9 cellular contexts compared by ENCODE assay signal in the genomic region with DNA sequence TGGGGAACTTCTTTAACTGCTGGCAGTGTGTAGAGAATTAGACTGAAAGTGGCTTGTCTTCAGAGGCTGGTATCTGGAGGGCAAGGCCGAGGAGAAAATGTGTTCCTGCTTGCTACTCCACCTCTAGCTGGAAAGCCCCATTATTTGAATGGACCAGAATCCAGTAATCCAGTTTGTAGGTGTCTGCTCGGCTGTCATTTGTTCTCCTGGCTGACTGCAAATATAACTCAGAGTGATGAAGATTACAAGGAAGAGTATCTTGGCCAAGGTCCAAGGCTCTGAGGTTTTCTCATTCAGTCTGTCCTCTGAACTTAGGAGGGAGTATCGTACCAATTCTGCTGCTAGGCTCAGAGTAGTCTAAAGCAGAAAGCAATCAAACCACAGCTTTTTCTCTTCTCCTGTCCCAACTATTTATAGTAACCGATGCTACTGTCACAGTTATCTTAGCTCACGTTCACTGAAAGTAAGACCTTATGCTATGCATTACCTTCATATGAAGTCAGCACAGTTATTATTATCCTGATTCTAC.
DNase-seq lines count a peak whose midpoint lies in the region; ATAC-seq, FAIRE-seq and TF ChIP-seq lines count a peak whose summit lies in the region.
"Had no signal": no experiment of that assay in that cellular context is flagged by ENCODE, and none has a peak within 500 bp of the region (broad histone marks: within the 10 kb centered on the region; RNA-seq: fewer than 3 reads in every experiment).

No MANE protein-coding gene starts in this region.

- WGBS in HepG2 (ENCODE audit: low lambda C conversion rate), result 53% methylated on average over 4 of the region's 5 CpGs
- WGBS in endodermal cell (ENCODE audit: insufficient coverage in 1 of 2, insufficient read length in 1 of 2), 2 experiments, result 94 to 96% methylated on average over 4 to 5 of the region's 5 CpGs

- no peak overlapping the region for H3K27ac ChIP-seq in CD4-positive, alpha-beta memory T cell (ENCODE audit: low read depth, low read length)
- no peak overlapping the region for H3K27ac ChIP-seq in HepG2 (ENCODE audit: extremely low read length, insufficient read depth, low read length)
- no peak overlapping the region for H3K27ac ChIP-seq in endodermal cell (ENCODE audit: low read depth, low read length)

- no peak for TF ChIP-seq RAD21 in HepG2 (CRISPR knock-in tag; IDR thresholded peaks at IDR 0.05)

- H3K4me2 ChIP-seq in HepG2 (ENCODE audit: low read depth, low read length), result no peak overlapping the region

- no peaks in the 10 kb centered on the region for H3K9me3 ChIP-seq in CD4-positive, alpha-beta memory T cell (ENCODE audit: control insufficient read depth in 1 of 2, low read length in 2 of 2)
- H3K9me3 ChIP-seq in HepG2 (ENCODE audit: low read length) (no peaks in the 10 kb centered on the region), endodermal cell (ENCODE audit: control insufficient read depth, low read length) (peaks cover 13% of the 10 kb centered on the region)

- CTCF ChIA-PET in CD4-positive, alpha-beta memory T cell (lab: Charles Lee; ENCODE audit: partially characterized antibody), result interaction anchor here (0.8 kb wide), 1 partner anchor 25 kb away, joined by 3 read pairs; no protein-coding TSS in a partner anchor
- CTCF ChIA-PET in HepG2 (lab: Yijun Ruan, JAX; ENCODE audit: low intra/inter-chr PET ratio, low total read pairs), result no interaction called here

- no peak overlapping the region for H3K4me3 Mint-ChIP-seq in CD4-positive, alpha-beta memory T cell
- H3K4me3 Mint-ChIP-seq in endodermal cell, result no peak overlapping the region

- intact Hi-C loops in CD4-positive, alpha-beta memory T cell (cut with micrococcal nuclease), result no loop called here
- intact Hi-C loops in HepG2 (cut with micrococcal nuclease; ENCODE audit: unreplicated experiment), result no loop called here

- TF ChIP-seq CTCF in HepG2 (CRISPR knock-in tag; IDR thresholded peaks at IDR 0.05) (no peak), endodermal cell (conservative IDR thresholded peaks at IDR 0.05) (no peak)

- H3K36me3 ChIP-seq in CD4-positive, alpha-beta memory T cell (ENCODE audit: insufficient read depth, low read length), result no peaks in the 10 kb centered on the region
- H3K36me3 ChIP-seq in HepG2 (replicated peaks in 1 of 2; ENCODE audit: control insufficient read depth in 1 of 2, insufficient read depth in 2 of 2, low read length in 2 of 2), result no peaks in the 10 kb centered on the region
- H3K36me3 ChIP-seq in endodermal cell (ENCODE audit: control insufficient read depth, insufficient read depth, low read length), result no peaks in the 10 kb centered on the region

- H3K27ac Mint-ChIP-seq in CD4-positive, alpha-beta memory T cell, result no peak overlapping the region
- no peak overlapping the region for H3K27ac Mint-ChIP-seq in endodermal cell

- TF ChIP-seq POLR2A in GM18505 (IDR thresholded peaks at IDR 0.05; ENCODE audit: borderline replicate concordance, extremely low read depth, insufficient read depth, insufficient read length) (no peak), HepG2 (IDR thresholded peaks at IDR 0.05; ENCODE audit: insufficient read depth in 1 of 2, low read depth in 2 of 2, low read length in 2 of 2) (no peak)

- H4K20me1 ChIP-seq in HepG2 (ENCODE audit: insufficient read depth, low read length), result no peaks in the 10 kb centered on the region

- TF ChIP-seq EP300 in HepG2 (IDR thresholded peaks at IDR 0.05; ENCODE audit: low read depth in 2 of 2, low read length in 2 of 2), result no peak
- TF ChIP-seq EP300 in HepG2 (CRISPR knock-in tag; IDR thresholded peaks at IDR 0.05; ENCODE audit: borderline replicate concordance), result no peak

- peaks cover 0 to 4% (median 0%) of the 10 kb centered on the region in 8 donors for H3K9me3 Mint-ChIP-seq in CD4-positive, alpha-beta memory T cell
- no peaks in the 10 kb centered on the region for H3K9me3 Mint-ChIP-seq in endodermal cell

- H3K9ac ChIP-seq in HepG2 (ENCODE audit: insufficient read depth, low read depth, low read length) (no peak overlapping the region), endodermal cell (ENCODE audit: extremely low read depth, low read length, poor library complexity, severe bottlenecking) (no peak overlapping the region)

- FAIRE-seq in frontal cortex (lab: Jason Lieb, UNC), result no peak
- no peak for FAIRE-seq in HepG2 (lab: Jason Lieb, UNC)

- POLR2A ChIA-PET in CD4-positive, alpha-beta memory T cell (lab: Charles Lee; ENCODE audit: partially characterized antibody), result no interaction called here
- POLR2A ChIA-PET in HepG2 (lab: Yijun Ruan, JAX), result no interaction called here

- peak; percentile 83 for ATAC-seq in GM18505 (IDR thresholded peaks at IDR 0.05; ENCODE audit: unreplicated experiment)
- ATAC-seq in GM21360 (IDR thresholded peaks at IDR 0.05; ENCODE audit: unreplicated experiment), result peak; percentile 88
- peak; percentile 90 for ATAC-seq in HG03196 (IDR thresholded peaks at IDR 0.05; ENCODE audit: unreplicated experiment)
- ATAC-seq in HepG2, result no peak

- no peaks in the 10 kb centered on the region for H3K79me2 ChIP-seq in HepG2 (ENCODE audit: insufficient read depth, low read length)

- no TSS peak for BruUV-seq in HepG2 (replicated peaks; lab: Mats Ljungman, UMichigan)

- DNase-seq in cerebellar cortex (ENCODE audit: low spot score) (peak; percentile 17), frontal cortex (ENCODE audit: low spot score in 2 of 2) (no peak), HepG2 (ENCODE audit: low spot score) (no peak), endodermal cell (no peak)
- no peak for DNase-seq in CD4-positive, alpha-beta memory T cell
- DNase-seq: posterior cingulate gyrus had no signal

- no peaks in the 10 kb centered on the region for H3K4me1 ChIP-seq in CD4-positive, alpha-beta memory T cell (ENCODE audit: insufficient read depth, low read length)
- H3K4me1 ChIP-seq in HepG2 (ENCODE audit: insufficient read depth, low read length) (no peaks in the 10 kb centered on the region), endodermal cell (ENCODE audit: control insufficient read depth, insufficient read depth, low read length) (peaks cover under 1% of the 10 kb centered on the region)

- H3K4me3 ChIP-seq in CD4-positive, alpha-beta memory T cell (ENCODE audit: low read length in 2 of 2), result no peak overlapping the region
- H3K4me3 ChIP-seq in HepG2 (replicated peaks in 1 of 3; ENCODE audit: insufficient read depth in 1 of 3, low read depth in 2 of 3, low read length in 3 of 3), result no peak overlapping the region
- no peak overlapping the region for H3K4me3 ChIP-seq in endodermal cell (ENCODE audit: low read length)

- no peak overlapping the region for H2AFZ ChIP-seq in HepG2 (ENCODE audit: low read length)

- in situ Hi-C loops in HepG2 (cut with HindIII; ENCODE audit: extremely low pct_ligation_motif_present, low pct_unique_long_range_greater_than_20kb), result no loop called here

- no peaks in the 10 kb centered on the region for H3K36me3 Mint-ChIP-seq in CD4-positive, alpha-beta memory T cell
- peaks cover 3% of the 10 kb centered on the region for H3K36me3 Mint-ChIP-seq in endodermal cell (ENCODE audit: low read depth)

- peaks cover 0 to 6% (median 0%) of the 10 kb centered on the region in 4 donors for H3K4me1 Mint-ChIP-seq in CD4-positive, alpha-beta memory T cell
- peaks cover 14% of the 10 kb centered on the region for H3K4me1 Mint-ChIP-seq in endodermal cell

- no peaks in the 10 kb centered on the region for H3K27me3 ChIP-seq in CD4-positive, alpha-beta memory T cell (ENCODE audit: insufficient read depth, low read length)
- H3K27me3 ChIP-seq in HepG2 (ENCODE audit: control insufficient read depth in 1 of 2, insufficient read depth in 2 of 2, low read length in 2 of 2) (no peaks in the 10 kb centered on the region), endodermal cell (ENCODE audit: control insufficient read depth, insufficient read depth, low read length, poor library complexity, severe bottlenecking) (no peaks in the 10 kb centered on the region)

- H3K27me3 Mint-ChIP-seq in CD4-positive, alpha-beta memory T cell, result peaks cover 21% of the 10 kb centered on the region in 2 donors
- H3K27me3 Mint-ChIP-seq in endodermal cell (ENCODE audit: insufficient read depth), result no peaks in the 10 kb centered on the region

TF ChIP-seq in HepG2, 621 proteins besides CTCF, POLR2A, EP300 and RAD21 (continues in another document):
- TF ChIP-seq, protein P1, sequence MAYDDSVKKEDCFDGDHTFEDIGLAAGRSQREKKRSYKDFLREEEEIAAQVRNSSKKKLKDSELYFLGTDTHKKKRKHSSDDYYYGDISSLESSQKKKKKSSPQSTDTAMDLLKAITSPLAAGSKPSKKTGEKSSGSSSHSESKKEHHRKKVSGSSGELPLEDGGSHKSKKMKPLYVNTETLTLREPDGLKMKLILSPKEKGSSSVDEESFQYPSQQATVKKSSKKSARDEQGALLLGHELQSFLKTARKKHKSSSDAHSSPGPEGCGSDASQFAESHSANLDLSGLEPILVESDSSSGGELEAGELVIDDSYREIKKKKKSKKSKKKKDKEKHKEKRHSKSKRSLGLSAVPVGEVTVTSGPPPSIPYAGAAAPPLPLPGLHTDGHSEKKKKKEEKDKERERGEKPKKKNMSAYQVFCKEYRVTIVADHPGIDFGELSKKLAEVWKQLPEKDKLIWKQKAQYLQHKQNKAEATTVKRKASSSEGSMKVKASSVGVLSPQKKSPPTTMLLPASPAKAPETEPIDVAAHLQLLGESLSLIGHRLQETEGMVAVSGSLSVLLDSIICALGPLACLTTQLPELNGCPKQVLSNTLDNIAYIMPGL (CRISPR knock-in tag; IDR thresholded peaks at IDR 0.05; ENCODE audit: borderline replicate concordance in 1 of 2, low read depth in 1 of 2), result no peak
